In genomic region chr17:32451879-32452278, GRCh38 we compare ENCODE assay signal across 19 cellular contexts. TPM values are rescaled to one million over a fixed set of nuclear protein-coding genes. Genes with fewer than 3 reads are reported as not detected.
DNase-seq lines count a peak whose midpoint lies in the region; ATAC-seq and TF ChIP-seq lines count a peak whose summit lies in the region.
"Had no signal": no experiment of that assay in that cellular context is flagged by ENCODE, and none has a peak within 500 bp of the region (broad histone marks: within the 10 kb centered on the region; RNA-seq: fewer than 3 reads in every experiment).

No MANE protein-coding gene starts in this region.

- no peaks in the 10 kb centered on the region for H3K27me3 ChIP-seq in brain microvascular endothelial cell (replicated peaks)
- H3K27me3 ChIP-seq in ovary = no peaks in the 10 kb centered on the region
- H3K27me3 ChIP-seq: BE2C had no signal

- 76 to 99% (median 97%) methylated on average over 2 of the region's 2 CpGs for WGBS in ovary, 3 donors

- in situ Hi-C loops in brain microvascular endothelial cell (cut with HindIII; ENCODE audit: low pct_ligation_motif_present, low sequenced_read_pairs) = no loop called here

- no peak for DNase-seq in stimulated activated naive CD8-positive, alpha-beta T cell treated with anti-CD3 and anti-CD28 coated beads, Interleukin-15, amount 100 ng/mL, for 72 hours
- DNase-seq in stimulated activated naive CD8-positive, alpha-beta T cell treated with anti-CD3 and anti-CD28 coated beads, Interleukin-15, Interleukin-2, amounts not matched to agents 100 U/mL and 50 U/mL, for 24 hours = no peak
- DNase-seq in T-helper 17 cell (no peak), brain microvascular endothelial cell (no peak), ovary (no peak), posterior vena cava (ENCODE audit: low spot score) (no peak)
- no peak for DNase-seq in central memory CD8-positive, alpha-beta T cell (ENCODE audit: low spot score in 2 of 2)
- DNase-seq: ACHN; BE2C; C1 segment of cervical spinal cord; CD4-positive, CD25-positive, alpha-beta regulatory T cell; CD8-positive, alpha-beta memory T cell; COR-L47; DMS 273 treated with DMSO at 0.1 percent for 48 hours; DMS53; DND-41; EL; GM23248 had no signal

- no peak for TF ChIP-seq EP300 in ovary (IDR thresholded peaks at IDR 0.05)

- no peaks in the 10 kb centered on the region for H3K9me3 Mint-ChIP-seq in stimulated activated naive CD8-positive, alpha-beta T cell treated with anti-CD3 and anti-CD28 coated beads, Interleukin-15, amount 100 ng/mL, for 72 hours
- H3K9me3 Mint-ChIP-seq in central memory CD8-positive, alpha-beta T cell = no peaks in the 10 kb centered on the region
- H3K9me3 Mint-ChIP-seq: CD4-positive, CD25-positive, alpha-beta regulatory T cell; CD8-positive, alpha-beta memory T cell had no signal

- H3K36me3 ChIP-seq in brain microvascular endothelial cell (replicated peaks) (peaks cover 77% of the 10 kb centered on the region), ovary (no peaks in the 10 kb centered on the region)

- peaks cover 7% of the 10 kb centered on the region for H3K36me3 Mint-ChIP-seq in T-helper 17 cell (ENCODE audit: low read depth)
- peaks cover 66% of the 10 kb centered on the region for H3K36me3 Mint-ChIP-seq in central memory CD8-positive, alpha-beta T cell (ENCODE audit: insufficient read depth)

- peak overlapping the region; percentile 29 to 54 for H3K27ac Mint-ChIP-seq in stimulated activated naive CD8-positive, alpha-beta T cell treated with anti-CD3 and anti-CD28 coated beads, Interleukin-15, amount 100 ng/mL, for 72 hours
- peak overlapping the region; percentile 63 for H3K27ac Mint-ChIP-seq in T-helper 17 cell
- peak overlapping the region; percentile 73 for H3K27ac Mint-ChIP-seq in central memory CD8-positive, alpha-beta T cell (ENCODE audit: low read depth)

- H3K27me3 Mint-ChIP-seq in stimulated activated naive CD8-positive, alpha-beta T cell treated with anti-CD3 and anti-CD28 coated beads, Interleukin-15, amount 100 ng/mL, for 72 hours = no peaks in the 10 kb centered on the region
- no peaks in the 10 kb centered on the region for H3K27me3 Mint-ChIP-seq in T-helper 17 cell
- H3K27me3 Mint-ChIP-seq in central memory CD8-positive, alpha-beta T cell = no peaks in the 10 kb centered on the region
- H3K27me3 Mint-ChIP-seq: CD4-positive, CD25-positive, alpha-beta regulatory T cell; CD8-positive, alpha-beta memory T cell had no signal

- no peak overlapping the region for H3K4me3 Mint-ChIP-seq in stimulated activated naive CD8-positive, alpha-beta T cell treated with anti-CD3 and anti-CD28 coated beads, Interleukin-15, amount 100 ng/mL, for 72 hours
- H3K4me3 Mint-ChIP-seq in T-helper 17 cell = no peak overlapping the region
- no peak overlapping the region for H3K4me3 Mint-ChIP-seq in central memory CD8-positive, alpha-beta T cell
- H3K4me3 Mint-ChIP-seq: CD8-positive, alpha-beta memory T cell had no signal

- intact Hi-C loops in ovary (cut with DNase I) = no loop called here
- intact Hi-C loops in posterior vena cava (cut with DNase I) = no loop called here

- TF ChIP-seq CTCF in brain microvascular endothelial cell (IDR thresholded peaks at IDR 0.05; ENCODE audit: low read depth, low read length, missing control alignments) (no peak), ovary (IDR thresholded peaks at IDR 0.05) (no peak)

- H3K4me1 Mint-ChIP-seq in stimulated activated naive CD8-positive, alpha-beta T cell treated with anti-CD3 and anti-CD28 coated beads, Interleukin-15, amount 100 ng/mL, for 72 hours = peaks cover 22% of the 10 kb centered on the region
- H3K4me1 Mint-ChIP-seq in T-helper 17 cell = peaks cover 15% of the 10 kb centered on the region
- peaks cover 32% of the 10 kb centered on the region for H3K4me1 Mint-ChIP-seq in central memory CD8-positive, alpha-beta T cell

- H3K4me3 ChIP-seq in brain microvascular endothelial cell (ENCODE audit: low read depth, low read length) (no peak overlapping the region), ovary (no peak overlapping the region)
- H3K4me3 ChIP-seq: GM23248, HAP-1 had no signal

- H3K9me3 ChIP-seq in T-helper 17 cell (ENCODE audit: control insufficient read depth, low read length, poor library complexity, severe bottlenecking) (no peaks in the 10 kb centered on the region), ovary (no peaks in the 10 kb centered on the region)
- H3K9me3 ChIP-seq: BE2C, HAP-1 had no signal

- ATAC-seq in stimulated activated naive CD8-positive, alpha-beta T cell treated with anti-CD3 and anti-CD28 coated beads, Interleukin-15, amount 100 ng/mL, for 72 hours = no peak
- ATAC-seq in stimulated activated naive CD8-positive, alpha-beta T cell treated with anti-CD3 and anti-CD28 coated beads, Interleukin-15, Interleukin-2, amounts not matched to agents 100 U/mL and 50 U/mL, for 24 hours = no peak
- ATAC-seq in T-helper 17 cell = no peak
- ATAC-seq in central memory CD8-positive, alpha-beta T cell (replicated peaks; ENCODE audit: extremely low read depth, poor library complexity, severe bottlenecking) = no peak

- H3K27ac ChIP-seq in brain microvascular endothelial cell (no peak overlapping the region), ovary (no peak overlapping the region)
- H3K27ac ChIP-seq: GM23248 had no signal

- H3K4me1 ChIP-seq in ovary (ENCODE audit: insufficient read depth) = no peaks in the 10 kb centered on the region
- H3K4me1 ChIP-seq: BE2C had no signal

- no peak for TF ChIP-seq POLR2A in ovary (IDR thresholded peaks at IDR 0.05)

RNA-seq across cellular contexts. Expression of gene PSMD11, which starts 7.6 kb away (rescaled TPM):
- total RNA-seq in T-helper 17 cell (10 to 100 TPM; 66.1 to 81.7 TPM), ovary (10 to 100 TPM; 31.2 to 83.0 (median 63.2) TPM), posterior vena cava (10 to 100 TPM; 50.1 to 57.0 TPM)
- polyA plus RNA-seq in ovary = 10 to 100 TPM; 20.1 to 49.2 TPM

RNA-seq across cellular contexts. Expression of gene CDK5R1, which starts 34.9 kb away (rescaled TPM):
- 1 to 10 TPM; 8.0 to 8.2 TPM for total RNA-seq in T-helper 17 cell
- total RNA-seq in ovary = 1 to 10 TPM in 6 of 7 donors, under 1 TPM in 1; 0.69 to 4.1 (median 2.1) TPM
- polyA plus RNA-seq in ovary = 1 to 10 TPM; 1.3 to 1.8 TPM
- 1 to 10 TPM in 1 of 2 donors, under 1 TPM in 1; 0.93 to 1.3 TPM for total RNA-seq in posterior vena cava
